In genomic region chr12:2064078-2064507, GRCh38 we compare ENCODE assay signal across 9 cellular contexts. TPM values are rescaled to one million over a fixed set of nuclear protein-coding genes. Genes with fewer than 3 reads are reported as not detected.
DNase-seq lines count a peak whose midpoint lies in the region; ATAC-seq and TF ChIP-seq lines count a peak whose summit lies in the region.
"Had no signal": no experiment of that assay in that cellular context is flagged by ENCODE, and none has a peak within 500 bp of the region (broad histone marks: within the 10 kb centered on the region; RNA-seq: fewer than 3 reads in every experiment).

No MANE protein-coding gene starts in this region.

- TF ChIP-seq CTCF in CD14-positive monocyte (IDR thresholded peaks at IDR 0.05), result no peak

- H3K4me3 ChIP-seq in Jurkat, Clone E6-1 (ENCODE audit: low read length), result peak overlapping the region; percentile 16
- peak overlapping the region; percentile 4 to 20 for H3K4me3 ChIP-seq in muscle layer of colon (ENCODE audit: low read depth in 1 of 2, low read length in 2 of 2)

- peaks cover 3 to 15% (median 5%) of the 10 kb centered on the region in 3 donors for H3K27me3 Mint-ChIP-seq in CD14-positive monocyte (ENCODE audit: low read depth in 3 of 3)
- H3K27me3 Mint-ChIP-seq in activated naive CD8-positive, alpha-beta T cell treated with anti-CD3 and anti-CD28 coated beads for 36 hours, result no peaks in the 10 kb centered on the region

- peaks cover 0 to 8% (median 3%) of the 10 kb centered on the region in 7 donors for H3K9me3 Mint-ChIP-seq in CD14-positive monocyte
- H3K9me3 Mint-ChIP-seq in activated naive CD8-positive, alpha-beta T cell treated with anti-CD3 and anti-CD28 coated beads for 36 hours, result no peaks in the 10 kb centered on the region

- H3K9ac ChIP-seq in muscle layer of colon (ENCODE audit: low read length), result peak overlapping the region; percentile 15

- no peaks in the 10 kb centered on the region for H3K9me3 ChIP-seq in muscle layer of colon (ENCODE audit: low read length)

- peaks cover 4% of the 10 kb centered on the region for H3K36me3 ChIP-seq in muscle layer of colon (ENCODE audit: insufficient read depth, low read length)

- H3K27me3 ChIP-seq in muscle layer of colon (ENCODE audit: control insufficient read depth in 1 of 2, insufficient read depth in 2 of 2, low read length in 2 of 2), result no peaks in the 10 kb centered on the region

- peaks cover 11% of the 10 kb centered on the region for H3K4me1 Mint-ChIP-seq in CD14-positive monocyte
- H3K4me1 Mint-ChIP-seq in activated naive CD8-positive, alpha-beta T cell treated with anti-CD3 and anti-CD28 coated beads for 36 hours, result peaks cover 10% of the 10 kb centered on the region

- peaks cover 77% of the 10 kb centered on the region for H3K4me1 ChIP-seq in muscle layer of colon (ENCODE audit: insufficient read depth, low read length)

- H3K4me3 Mint-ChIP-seq in CD14-positive monocyte, result peak overlapping the region; percentile 50 to 84
- H3K4me3 Mint-ChIP-seq in activated naive CD8-positive, alpha-beta T cell treated with anti-CD3 and anti-CD28 coated beads for 36 hours, result peak overlapping the region; percentile 52

- intact Hi-C loops in CD14-positive monocyte (cut with micrococcal nuclease), result no loop called here

- H3K27ac ChIP-seq in muscle layer of colon (ENCODE audit: low read depth, low read length), result peak overlapping the region; percentile 13

- H3K27ac Mint-ChIP-seq in CD14-positive monocyte, result peak overlapping the region in 2 of 7 donors; percentile 10 to 66
- H3K27ac Mint-ChIP-seq in activated naive CD8-positive, alpha-beta T cell treated with anti-CD3 and anti-CD28 coated beads for 36 hours, result peak overlapping the region; percentile 72

- DNase-seq in CD14-positive monocyte (ENCODE audit: low spot score) (no peak), kidney tubule cell (ENCODE audit: low spot score) (no peak), NCI-H748 treated with DMSO at 0.1 percent for 48 hours (lab: John Stamatoyannopoulos, UW) (no peak)
- DNase-seq in Jurkat, Clone E6-1 (ENCODE audit: low read depth, low spot score), result peak; percentile 28
- DNase-seq in activated naive CD8-positive, alpha-beta T cell treated with anti-CD3 and anti-CD28 coated beads for 36 hours, result peak; percentile 7
- DNase-seq: stimulated activated naive CD4-positive, alpha-beta T cell treated with Interleukin-2 at 50 U/mL for 16 hours had no signal

- H3K36me3 Mint-ChIP-seq in CD14-positive monocyte, result no peaks in the 10 kb centered on the region
- no peaks in the 10 kb centered on the region for H3K36me3 Mint-ChIP-seq in activated naive CD8-positive, alpha-beta T cell treated with anti-CD3 and anti-CD28 coated beads for 36 hours

- ATAC-seq in HG02642 (IDR thresholded peaks at IDR 0.05; ENCODE audit: poor library complexity, unreplicated experiment), result no peak
- no peak for ATAC-seq in HG03520 (IDR thresholded peaks at IDR 0.05; ENCODE audit: unreplicated experiment)

RNA-seq across cellular contexts. Expression of gene CACNA1C, which starts 11.3 kb away (rescaled TPM):
- not detected for polyA plus RNA-seq in CD14-positive monocyte
- polyA plus RNA-seq in Jurkat, Clone E6-1 (2012; ENCODE audit: insufficient read depth, insufficient read length), result 0.82 TPM
- under 1 TPM; 0.02 to 0.14 TPM for total RNA-seq in activated naive CD8-positive, alpha-beta T cell treated with anti-CD3 and anti-CD28 coated beads for 36 hours

RNA-seq across cellular contexts. Expression of gene DCP1B, which starts 59.8 kb away (rescaled TPM):
- polyA plus RNA-seq in CD14-positive monocyte, result 1 to 10 TPM; 3.6 to 4.9 TPM
- polyA plus RNA-seq in Jurkat, Clone E6-1 (2012; ENCODE audit: insufficient read depth, insufficient read length), result 16.3 TPM
- total RNA-seq in activated naive CD8-positive, alpha-beta T cell treated with anti-CD3 and anti-CD28 coated beads for 36 hours, result 10 to 100 TPM; 12.4 to 12.8 TPM

Comparison
In these comparisons a context has a peak if more than half of its experiments do, and no peak if none do; other contexts are left out.
1. DNase-seq: peak in Jurkat, Clone E6-1 (single experiment) and activated naive CD8-positive, alpha-beta T cell treated with anti-CD3 and anti-CD28 coated beads for 36 hours (single experiment); none in CD14-positive monocyte (single experiment), kidney tubule cell (single experiment) and NCI-H748 treated with DMSO at 0.1 percent for 48 hours (single experiment).